In the genomic region with DNA sequence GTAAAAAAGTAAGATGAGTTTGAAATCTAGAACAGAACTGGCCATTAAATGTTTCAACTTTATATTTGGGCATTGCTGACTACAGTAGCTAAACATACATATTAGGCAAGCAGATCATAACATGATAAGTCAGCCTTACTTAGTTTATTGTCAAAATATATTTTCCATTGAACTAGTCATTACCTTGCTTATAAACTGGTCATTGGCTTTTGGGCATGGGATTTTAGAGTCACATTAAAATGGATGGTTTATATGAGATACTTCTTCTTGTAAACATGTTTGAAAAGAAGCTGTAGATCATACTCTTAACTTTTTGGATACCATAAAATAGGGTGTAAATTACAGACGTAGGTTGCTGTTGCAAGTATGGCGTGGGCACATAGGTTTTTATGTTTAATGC, we compare ENCODE assay signal across 9 cellular contexts. TPM values are rescaled to one million over a fixed set of nuclear protein-coding genes. Genes with fewer than 3 reads are reported as not detected.
DNase-seq lines count a peak whose midpoint lies in the region; ATAC-seq and TF ChIP-seq lines count a peak whose summit lies in the region.
"Had no signal": no experiment of that assay in that cellular context is flagged by ENCODE, and none has a peak within 500 bp of the region (broad histone marks: within the 10 kb centered on the region; RNA-seq: fewer than 3 reads in every experiment).

No MANE protein-coding gene starts in this region.

- peaks cover 5% of the 10 kb centered on the region for H3K36me3 Mint-ChIP-seq in activated CD4-positive, alpha-beta T cell treated with anti-CD3 and anti-CD28 coated beads for 36 hours (ENCODE audit: low read depth)
- peaks cover 7% of the 10 kb centered on the region for H3K36me3 Mint-ChIP-seq in activated CD8-positive, alpha-beta T cell treated with anti-CD3 and anti-CD28 coated beads for 36 hours (ENCODE audit: low read depth)

- ATAC-seq in activated CD4-positive, alpha-beta T cell treated with anti-CD3 and anti-CD28 coated beads for 36 hours, result no peak
- ATAC-seq in activated CD8-positive, alpha-beta T cell treated with anti-CD3 and anti-CD28 coated beads for 36 hours, result no peak
- ATAC-seq in GM21515 (IDR thresholded peaks at IDR 0.05; ENCODE audit: unreplicated experiment), result no peak

- no peak for TF ChIP-seq POLR2A in suprapubic skin (IDR thresholded peaks at IDR 0.05)

- 19% methylated on average over 2 of the region's 2 CpGs for WGBS in suprapubic skin

- TF ChIP-seq EP300 in suprapubic skin (IDR thresholded peaks at IDR 0.05), result no peak

- H3K4me3 Mint-ChIP-seq in activated CD4-positive, alpha-beta T cell treated with anti-CD3 and anti-CD28 coated beads for 36 hours, result peak overlapping the region; percentile 96
- H3K4me3 Mint-ChIP-seq in activated CD8-positive, alpha-beta T cell treated with anti-CD3 and anti-CD28 coated beads for 36 hours, result peak overlapping the region; percentile 97

- H3K9me3 ChIP-seq in iPS-18a (ENCODE audit: control insufficient read depth, low read depth, low read length), result no peaks in the 10 kb centered on the region
- no peaks in the 10 kb centered on the region for H3K9me3 ChIP-seq in suprapubic skin

- H3K4me1 Mint-ChIP-seq in activated CD4-positive, alpha-beta T cell treated with anti-CD3 and anti-CD28 coated beads for 36 hours, result peaks cover 42% of the 10 kb centered on the region
- H3K4me1 Mint-ChIP-seq in activated CD8-positive, alpha-beta T cell treated with anti-CD3 and anti-CD28 coated beads for 36 hours (ENCODE audit: low read depth), result peaks cover 50% of the 10 kb centered on the region

- H3K27ac ChIP-seq in iPS-18a (ENCODE audit: low read length) (no peak overlapping the region), suprapubic skin (peak overlapping the region; percentile 99)
- H3K27ac ChIP-seq: C4-2B had no signal

- peak overlapping the region; percentile 94 for H3K9ac ChIP-seq in iPS-18a (ENCODE audit: low read length)

- POLR2A ChIA-PET in activated CD4-positive, alpha-beta T cell treated with anti-CD3 and anti-CD28 coated beads for 36 hours (lab: Charles Lee), result no interaction called here
- POLR2A ChIA-PET in activated CD8-positive, alpha-beta T cell treated with anti-CD3 and anti-CD28 coated beads for 36 hours (lab: Charles Lee), result interaction anchor here (1.3 kb wide), 1 partner anchor 99 kb away, joined by 3 read pairs; the partner anchor contains the start of gene CSTF3

- H3K36me3 ChIP-seq in iPS-18a (ENCODE audit: control insufficient read depth, low read depth, low read length) (no peaks in the 10 kb centered on the region), suprapubic skin (no peaks in the 10 kb centered on the region)

- no peak overlapping the region for H3K27ac Mint-ChIP-seq in activated CD4-positive, alpha-beta T cell treated with anti-CD3 and anti-CD28 coated beads for 36 hours
- H3K27ac Mint-ChIP-seq in activated CD8-positive, alpha-beta T cell treated with anti-CD3 and anti-CD28 coated beads for 36 hours, result peak overlapping the region; percentile 34

- H3K9me3 Mint-ChIP-seq in activated CD4-positive, alpha-beta T cell treated with anti-CD3 and anti-CD28 coated beads for 36 hours (ENCODE audit: low read depth), result no peaks in the 10 kb centered on the region
- no peaks in the 10 kb centered on the region for H3K9me3 Mint-ChIP-seq in activated CD8-positive, alpha-beta T cell treated with anti-CD3 and anti-CD28 coated beads for 36 hours

- DNase-seq in activated CD4-positive, alpha-beta T cell treated with anti-CD3 and anti-CD28 coated beads for 36 hours, result no peak
- no peak for DNase-seq in activated CD4-positive, alpha-beta T cell treated with anti-CD3 and anti-CD28 coated beads for 1 hour
- no peak for DNase-seq in activated CD8-positive, alpha-beta T cell treated with anti-CD3 and anti-CD28 coated beads for 36 hours
- DNase-seq in suprapubic skin (ENCODE audit: low spot score in 2 of 2) (no peak), HUDEP-2 (lab: John Stamatoyannopoulos, UW; ENCODE audit: unreplicated experiment in 76 of 76) (no peak)
- DNase-seq in stimulated activated CD8-positive, alpha-beta memory T cell treated with anti-CD3 and anti-CD28 coated beads, Interleukin-4, amount 100 ng/mL, for 48 hours, result no peak

- peaks cover 14% of the 10 kb centered on the region for H3K4me1 ChIP-seq in iPS-18a (ENCODE audit: control insufficient read depth, low read depth, low read length)
- peaks cover 59% of the 10 kb centered on the region for H3K4me1 ChIP-seq in suprapubic skin

- H3K27me3 ChIP-seq in iPS-18a (ENCODE audit: control insufficient read depth, insufficient read depth, low read length) (peaks cover 7% of the 10 kb centered on the region), suprapubic skin (no peaks in the 10 kb centered on the region)

- TF ChIP-seq CTCF in activated CD8-positive, alpha-beta T cell treated with anti-CD3 and anti-CD28 coated beads for 36 hours (IDR thresholded peaks at IDR 0.05), result no peak
- TF ChIP-seq CTCF in suprapubic skin (IDR thresholded peaks at IDR 0.05), result no peak

- intact Hi-C loops in activated CD4-positive, alpha-beta T cell treated with anti-CD3 and anti-CD28 coated beads for 36 hours (cut with DNase I, micrococcal nuclease), result loop anchor here (2.0 to 10.0 kb wide), 9 partner anchors 69 to 847 kb away; partner anchors contain the start of genes CD59 (in 1 of the 2), EIF3M (in 1 of the 2), FBXO3 (in 1 of the 2) and LMO2 (in 1 of the 2)
- intact Hi-C loops in activated CD8-positive, alpha-beta T cell treated with anti-CD3 and anti-CD28 coated beads for 36 hours (cut with micrococcal nuclease), result loop anchor here (10.0 kb wide), 1 partner anchor 95 kb away; the partner anchor contains the start of gene CSTF3

- CTCF ChIA-PET in activated CD4-positive, alpha-beta T cell treated with anti-CD3 and anti-CD28 coated beads for 36 hours (lab: Charles Lee), result interaction anchor here (1.2 to 1.8 kb wide), 2 partner anchors 70 to 195 kb away, joined by 3 to 4 read pairs; no protein-coding TSS in a partner anchor
- CTCF ChIA-PET in activated CD8-positive, alpha-beta T cell treated with anti-CD3 and anti-CD28 coated beads for 36 hours (lab: Charles Lee), result interaction anchor here (1.2 to 1.9 kb wide), 3 partner anchors 15 to 194 kb away, joined by 3 to 6 read pairs (median 3); no protein-coding TSS in a partner anchor

- H3K27me3 Mint-ChIP-seq in activated CD4-positive, alpha-beta T cell treated with anti-CD3 and anti-CD28 coated beads for 36 hours, result no peaks in the 10 kb centered on the region
- H3K27me3 Mint-ChIP-seq in activated CD8-positive, alpha-beta T cell treated with anti-CD3 and anti-CD28 coated beads for 36 hours, result no peaks in the 10 kb centered on the region

- H3K4me3 ChIP-seq in iPS-18a (ENCODE audit: low read length) (peak overlapping the region; percentile 97), suprapubic skin (peak overlapping the region; percentile 72)

RNA-seq across cellular contexts. Expression of gene HIPK3, which starts 2.7 kb away (rescaled TPM):
- total RNA-seq in activated CD4-positive, alpha-beta T cell treated with anti-CD3 and anti-CD28 coated beads for 36 hours, result 10 to 100 TPM; 25.7 to 26.8 TPM
- 10 to 100 TPM; 27.3 to 28.2 TPM for total RNA-seq in activated CD8-positive, alpha-beta T cell treated with anti-CD3 and anti-CD28 coated beads for 36 hours
- total RNA-seq in suprapubic skin, result 100 to 1,000 TPM in 1 of 4 donors, 10 to 100 TPM in 3; 76.4 to 110 (median 90.6) TPM
